Comparison of ENCODE assay signal across 12 cellular contexts in the genomic region with DNA sequence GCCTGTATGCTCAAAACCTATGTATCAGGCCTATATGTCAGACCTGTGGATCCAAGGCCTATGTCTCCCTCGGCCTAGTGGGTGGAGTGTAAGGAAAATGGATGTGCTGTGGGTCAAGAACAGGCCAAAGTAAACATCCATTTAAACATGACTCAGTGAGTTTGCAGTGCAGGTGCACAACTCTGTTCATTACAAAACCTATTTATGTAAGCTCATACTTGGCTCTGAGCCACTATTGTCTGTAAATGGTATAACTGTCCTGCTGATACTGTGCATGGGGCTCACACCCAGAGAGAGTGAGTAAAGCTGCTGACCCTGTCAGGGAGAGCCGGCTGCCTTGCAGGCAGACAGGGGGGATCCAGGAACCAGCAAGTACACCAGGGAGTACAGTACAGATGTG.
DNase-seq lines count a peak whose midpoint lies in the region; ATAC-seq and TF ChIP-seq lines count a peak whose summit lies in the region.
"Had no signal": no experiment of that assay in that cellular context is flagged by ENCODE, and none has a peak within 500 bp of the region (broad histone marks: within the 10 kb centered on the region; RNA-seq: fewer than 3 reads in every experiment).

No MANE protein-coding gene starts in this region.

- TF ChIP-seq EP300 in gastroesophageal sphincter (IDR thresholded peaks at IDR 0.05), result no peak

- WGBS in gastroesophageal sphincter (ENCODE audit: low coverage in 1 of 2), 2 donors, result 61% methylated on average over 2 of the region's 2 CpGs; no CpG with 5 or more reads in 1 of the 2 donors

- TF ChIP-seq CTCF in gastroesophageal sphincter (IDR thresholded peaks at IDR 0.05) (no peak), upper lobe of right lung (IDR thresholded peaks at IDR 0.05) (no peak)

- no peaks in the 10 kb centered on the region for H3K36me3 ChIP-seq in gastroesophageal sphincter
- no peaks in the 10 kb centered on the region for H3K36me3 ChIP-seq in upper lobe of right lung

- H3K27ac ChIP-seq in gastroesophageal sphincter (no peak overlapping the region), upper lobe of right lung (no peak overlapping the region)

- H3K27me3 ChIP-seq in gastroesophageal sphincter (no peaks in the 10 kb centered on the region), upper lobe of right lung (no peaks in the 10 kb centered on the region)

- no peak for TF ChIP-seq POLR2A in gastroesophageal sphincter (IDR thresholded peaks at IDR 0.05)

- H3K4me1 ChIP-seq in gastroesophageal sphincter (no peaks in the 10 kb centered on the region), upper lobe of right lung (no peaks in the 10 kb centered on the region)

- H3K4me3 ChIP-seq in gastroesophageal sphincter (no peak overlapping the region), upper lobe of right lung (no peak overlapping the region)

- intact Hi-C loops in Right ventricle myocardium inferior (cut with DNase I) (no loop called here), cardiac septum (cut with DNase I) (no loop called here), upper lobe of right lung (cut with DNase I) (no loop called here)

- peak; percentile 16 for ATAC-seq in Right ventricle myocardium inferior
- peak; percentile 22 for ATAC-seq in gastroesophageal sphincter
- ATAC-seq in upper lobe of right lung, result peak; percentile 21

- H3K9me3 ChIP-seq in gastroesophageal sphincter (peaks cover 0 to 1% (median 0%) of the 10 kb centered on the region in 3 donors), upper lobe of right lung (no peaks in the 10 kb centered on the region)

- no peak for DNase-seq in Right ventricle myocardium inferior (ENCODE audit: missing footprints)
- no peak for DNase-seq in cardiac septum (ENCODE audit: low spot score)
- DNase-seq in RPMI8226, result peak; percentile 75
- no peak for DNase-seq in upper lobe of right lung
- no peak for DNase-seq in retina
- DNase-seq in NCI-H1694 (lab: John Stamatoyannopoulos, UW), result no peak
- no peak for DNase-seq in UCSD-AML1 (lab: John Stamatoyannopoulos, UW; ENCODE audit: unreplicated experiment)
- DNase-seq: activated CD4-positive, alpha-beta T cell treated with anti-CD3 and anti-CD28 coated beads, Interleukin-2, amount 10 ng/mL, durations not matched to agents 24 days and 14 days; activated effector memory CD4-positive, alpha-beta T cell treated with Interleukin-2 at 50 U/mL for 16 hours; head of caudate nucleus; mesendoderm had no signal
